ENCODE assay signal across 7 cellular contexts in genomic region chr14:63438065-63438757, GRCh38.
DNase-seq lines count a peak whose midpoint lies in the region; ATAC-seq and TF ChIP-seq lines count a peak whose summit lies in the region.

No MANE protein-coding gene starts in this region.

- H3K27ac Mint-ChIP-seq in T-cell = peak overlapping the region; percentile 17 to 31

- peaks cover 70 to 74% (median 71%) of the 10 kb centered on the region in 3 donors for H3K4me1 Mint-ChIP-seq in T-cell

- H3K27me3 Mint-ChIP-seq in T-cell = no peaks in the 10 kb centered on the region

- H3K27me3 ChIP-seq in tibial artery = no peaks in the 10 kb centered on the region

- peak overlapping the region; percentile 64 to 72 for H3K27ac ChIP-seq in tibial artery

- peak; percentile 92 for DNase-seq in GM04503 (ENCODE audit: low read depth)
- peak in 22 of 34 experiments; percentile 6 to 39 (median 14) for DNase-seq in T-cell
- peak; percentile 89 to 94 for DNase-seq in dermis microvascular lymphatic vessel endothelial cell (ENCODE audit: low read depth in 2 of 2)
- peak; percentile 14 for DNase-seq in midbrain (lab: John Stamatoyannopoulos, UW)
- peak; percentile 64 to 77 for DNase-seq in tibial artery
- DNase-seq in NCI-H128 (lab: John Stamatoyannopoulos, UW; ENCODE audit: unreplicated experiment) = no peak

- CTCF ChIA-PET in T-cell (lab: Charles Lee) = interaction anchor here (0.5 to 1.2 kb wide), 3 partner anchors 105 to 1763 kb away, joined by 3 to 4 read pairs (median 3); partner anchors contain the start of gene PPP2R5E (in 1 of the 2)

- ATAC-seq in HG03354 (IDR thresholded peaks at IDR 0.05; ENCODE audit: poor library complexity, severe bottlenecking, unreplicated experiment) (peak; percentile 82), T-cell (replicated peaks in 1 of 4) (peak in 3 of 4 experiments; percentile 46 to 70 (median 64))

- POLR2A ChIA-PET in T-cell (lab: Charles Lee) = interaction anchor here (0.6 kb wide), 2 partner anchors 16 to 291 kb away, joined by 3 to 5 read pairs; no protein-coding TSS in a partner anchor

- H3K4me1 ChIP-seq in tibial artery = peaks cover 0 to 48% (median 39%) of the 10 kb centered on the region in 4 donors

- no peak for TF ChIP-seq CTCF in tibial artery (IDR thresholded peaks at IDR 0.05)

- H3K4me3 ChIP-seq in tibial artery = peak overlapping the region in 1 of 2 donors; percentile 20

- H3K36me3 ChIP-seq in tibial artery = no peaks in the 10 kb centered on the region

- H3K36me3 Mint-ChIP-seq in T-cell = peaks cover 12% of the 10 kb centered on the region

- H3K9me3 ChIP-seq in tibial artery = no peaks in the 10 kb centered on the region

- no peaks in the 10 kb centered on the region for H3K9me3 Mint-ChIP-seq in T-cell

- peak overlapping the region; percentile 4 to 44 (median 10) for H3K4me3 Mint-ChIP-seq in T-cell

- intact Hi-C loops in tibial artery (cut with DNase I; ENCODE audit: low total_unique reads) = no loop called here
